8 cellular contexts compared by ENCODE assay signal in the genomic region with DNA sequence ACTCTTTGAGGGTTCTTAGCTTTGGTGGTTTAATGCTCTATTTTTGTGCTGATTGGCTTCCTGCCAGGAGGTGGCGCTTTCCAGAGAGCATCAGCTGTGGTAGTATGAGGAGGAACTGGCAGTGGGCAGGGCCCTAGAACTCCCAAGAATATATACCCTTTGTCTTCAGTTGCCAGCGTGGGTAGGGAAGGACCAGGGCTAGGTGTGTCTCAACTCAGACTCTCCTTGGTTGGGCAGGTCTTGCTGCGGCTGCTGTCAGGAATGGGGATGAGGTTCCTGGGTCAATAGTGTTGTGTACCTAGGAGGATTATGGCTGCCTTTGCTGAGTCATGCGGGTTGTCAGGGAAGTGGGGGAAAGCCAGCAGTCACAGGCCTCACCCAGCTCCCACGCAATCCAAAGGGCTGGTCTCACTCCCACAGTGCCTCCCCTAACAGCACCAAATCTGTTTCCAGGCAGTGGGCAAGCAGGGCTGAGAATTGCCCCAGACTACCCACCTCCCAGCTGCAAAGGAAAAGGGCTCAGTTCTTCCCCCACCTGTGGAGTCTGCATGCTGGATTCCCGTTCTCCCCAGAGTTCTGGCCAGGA.
DNase-seq lines count a peak whose midpoint lies in the region; ATAC-seq and TF ChIP-seq lines count a peak whose summit lies in the region.
"Had no signal": no experiment of that assay in that cellular context is flagged by ENCODE, and none has a peak within 500 bp of the region (broad histone marks: within the 10 kb centered on the region; RNA-seq: fewer than 3 reads in every experiment).

No MANE protein-coding gene starts in this region.

- H3K4me3 ChIP-seq in GM23338: no peak overlapping the region

- no peaks in the 10 kb centered on the region for H3K27me3 Mint-ChIP-seq in GM23338 (ENCODE audit: insufficient read depth, low read depth, poor library complexity)
- H3K27me3 Mint-ChIP-seq in CD4-positive, alpha-beta T cell: peaks cover 5% of the 10 kb centered on the region

- H3K36me3 ChIP-seq in GM23338 (ENCODE audit: insufficient read depth): no peaks in the 10 kb centered on the region

- H3K27ac ChIP-seq in GM23338 (ENCODE audit: low read depth): no peak overlapping the region
- H3K27ac ChIP-seq in CD4-positive, alpha-beta T cell (ENCODE audit: low read depth, low read length): no peak overlapping the region

- DNase-seq in DMS53 (lab: John Stamatoyannopoulos, UW): peak; percentile 77
- peak; percentile 74 for DNase-seq in GM23338 (ENCODE audit: low spot score)
- peak; percentile 66 for DNase-seq in SHP77 treated with DMSO at 0.1 percent for 48 hours (lab: John Stamatoyannopoulos, UW)
- peak; percentile 16 for DNase-seq in iPS DF 4.7 (ENCODE audit: extremely low read depth, low spot score)
- no peak for DNase-seq in CD4-positive, alpha-beta T cell
- DNase-seq: SW 1271 had no signal

- TF ChIP-seq CTCF in GM23338 (conservative IDR thresholded peaks at IDR 0.05; ENCODE audit: low read depth in 2 of 2): peak; percentile 80 to 81
- no peak for TF ChIP-seq CTCF in CD4-positive, alpha-beta T cell (IDR thresholded peaks at IDR 0.05)

- peak overlapping the region; percentile 95 for H2AFZ ChIP-seq in GM23338

- intact Hi-C loops in CD4-positive, alpha-beta T cell (cut with DNase I, micrococcal nuclease): no loop called here

- H3K4me1 ChIP-seq in GM23338 (ENCODE audit: insufficient read depth): no peaks in the 10 kb centered on the region

- CTCF ChIA-PET in CD4-positive, alpha-beta T cell (lab: Charles Lee): no interaction called here

- H3K27ac Mint-ChIP-seq in GM23338: peak overlapping the region; percentile 93
- H3K27ac Mint-ChIP-seq in CD4-positive, alpha-beta T cell: no peak overlapping the region

- ATAC-seq in GM23338: peak; percentile 79
- ATAC-seq in GM18909 (IDR thresholded peaks at IDR 0.05; ENCODE audit: poor library complexity, unreplicated experiment): no peak
- no peak for ATAC-seq in CD4-positive, alpha-beta T cell (ENCODE audit: poor library complexity)
- no peak for ATAC-seq in GM21717 (IDR thresholded peaks at IDR 0.05; ENCODE audit: unreplicated experiment)

- no peaks in the 10 kb centered on the region for H3K9me3 ChIP-seq in CD4-positive, alpha-beta T cell (ENCODE audit: control insufficient read depth, low read length)

- no peaks in the 10 kb centered on the region for H3K9me3 Mint-ChIP-seq in GM23338
- H3K9me3 Mint-ChIP-seq in CD4-positive, alpha-beta T cell: no peaks in the 10 kb centered on the region

- H3K79me2 ChIP-seq in GM23338 (replicated peaks; ENCODE audit: insufficient read depth): no peaks in the 10 kb centered on the region

- H3K9me2 ChIP-seq in GM23338 (ENCODE audit: insufficient read depth): 0 out of 2 replicates have a peak, but pooled peaks cover 3% of the 10 kb centered on the region

- peaks cover 26% of the 10 kb centered on the region for H3K4me1 Mint-ChIP-seq in GM23338
- H3K4me1 Mint-ChIP-seq in CD4-positive, alpha-beta T cell (ENCODE audit: low read depth): no peaks in the 10 kb centered on the region

- H3K4me2 ChIP-seq in GM23338: no peak overlapping the region

- H3F3A ChIP-seq in GM23338 (replicated peaks; ENCODE audit: low read depth): no peaks in the 10 kb centered on the region

- H3K27me3 ChIP-seq in GM23338 (ENCODE audit: insufficient read depth): no peaks in the 10 kb centered on the region
- H3K27me3 ChIP-seq in CD4-positive, alpha-beta T cell (ENCODE audit: control insufficient read depth, insufficient read depth, low read length): no peaks in the 10 kb centered on the region

- H3K36me3 Mint-ChIP-seq in GM23338 (ENCODE audit: low read depth): no peaks in the 10 kb centered on the region
- H3K36me3 Mint-ChIP-seq in CD4-positive, alpha-beta T cell (ENCODE audit: low read depth): no peaks in the 10 kb centered on the region

- no peaks in the 10 kb centered on the region for H4K20me1 ChIP-seq in GM23338 (replicated peaks; ENCODE audit: insufficient read depth)

- no peak overlapping the region for H3K4me3 Mint-ChIP-seq in GM23338
- H3K4me3 Mint-ChIP-seq in CD4-positive, alpha-beta T cell: no peak overlapping the region

- POLR2A ChIA-PET in CD4-positive, alpha-beta T cell (lab: Charles Lee): no interaction called here

TF ChIP-seq in GM23338, 12 proteins besides CTCF, POLR2A, EP300 and RAD21 (continues in another document):
- TF ChIP-seq POLR2AphosphoS5 (IDR thresholded peaks at IDR 0.05; ENCODE audit: low read depth): no peak
- TF ChIP-seq, protein P1, sequence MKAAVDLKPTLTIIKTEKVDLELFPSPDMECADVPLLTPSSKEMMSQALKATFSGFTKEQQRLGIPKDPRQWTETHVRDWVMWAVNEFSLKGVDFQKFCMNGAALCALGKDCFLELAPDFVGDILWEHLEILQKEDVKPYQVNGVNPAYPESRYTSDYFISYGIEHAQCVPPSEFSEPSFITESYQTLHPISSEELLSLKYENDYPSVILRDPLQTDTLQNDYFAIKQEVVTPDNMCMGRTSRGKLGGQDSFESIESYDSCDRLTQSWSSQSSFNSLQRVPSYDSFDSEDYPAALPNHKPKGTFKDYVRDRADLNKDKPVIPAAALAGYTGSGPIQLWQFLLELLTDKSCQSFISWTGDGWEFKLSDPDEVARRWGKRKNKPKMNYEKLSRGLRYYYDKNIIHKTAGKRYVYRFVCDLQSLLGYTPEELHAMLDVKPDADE (IDR thresholded peaks at IDR 0.05): no peak
- TF ChIP-seq EZH2 (IDR thresholded peaks at IDR 0.05; ENCODE audit: low read depth, unreplicated experiment): no peak
- TF ChIP-seq ZNF331 (CRISPR knock-in tag; IDR thresholded peaks at IDR 0.05; ENCODE audit: low read depth): no peak
- TF ChIP-seq, protein P2, sequence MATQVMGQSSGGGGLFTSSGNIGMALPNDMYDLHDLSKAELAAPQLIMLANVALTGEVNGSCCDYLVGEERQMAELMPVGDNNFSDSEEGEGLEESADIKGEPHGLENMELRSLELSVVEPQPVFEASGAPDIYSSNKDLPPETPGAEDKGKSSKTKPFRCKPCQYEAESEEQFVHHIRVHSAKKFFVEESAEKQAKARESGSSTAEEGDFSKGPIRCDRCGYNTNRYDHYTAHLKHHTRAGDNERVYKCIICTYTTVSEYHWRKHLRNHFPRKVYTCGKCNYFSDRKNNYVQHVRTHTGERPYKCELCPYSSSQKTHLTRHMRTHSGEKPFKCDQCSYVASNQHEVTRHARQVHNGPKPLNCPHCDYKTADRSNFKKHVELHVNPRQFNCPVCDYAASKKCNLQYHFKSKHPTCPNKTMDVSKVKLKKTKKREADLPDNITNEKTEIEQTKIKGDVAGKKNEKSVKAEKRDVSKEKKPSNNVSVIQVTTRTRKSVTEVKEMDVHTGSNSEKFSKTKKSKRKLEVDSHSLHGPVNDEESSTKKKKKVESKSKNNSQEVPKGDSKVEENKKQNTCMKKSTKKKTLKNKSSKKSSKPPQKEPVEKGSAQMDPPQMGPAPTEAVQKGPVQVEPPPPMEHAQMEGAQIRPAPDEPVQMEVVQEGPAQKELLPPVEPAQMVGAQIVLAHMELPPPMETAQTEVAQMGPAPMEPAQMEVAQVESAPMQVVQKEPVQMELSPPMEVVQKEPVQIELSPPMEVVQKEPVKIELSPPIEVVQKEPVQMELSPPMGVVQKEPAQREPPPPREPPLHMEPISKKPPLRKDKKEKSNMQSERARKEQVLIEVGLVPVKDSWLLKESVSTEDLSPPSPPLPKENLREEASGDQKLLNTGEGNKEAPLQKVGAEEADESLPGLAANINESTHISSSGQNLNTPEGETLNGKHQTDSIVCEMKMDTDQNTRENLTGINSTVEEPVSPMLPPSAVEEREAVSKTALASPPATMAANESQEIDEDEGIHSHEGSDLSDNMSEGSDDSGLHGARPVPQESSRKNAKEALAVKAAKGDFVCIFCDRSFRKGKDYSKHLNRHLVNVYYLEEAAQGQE (IDR thresholded peaks at IDR 0.05; ENCODE audit: unreplicated experiment): no peak
- TF ChIP-seq CREB1 (CRISPR knock-in tag; IDR thresholded peaks at IDR 0.05; ENCODE audit: low read depth): no peak
- no peak for TF ChIP-seq STAT1 (IDR thresholded peaks at IDR 0.05; ENCODE audit: unreplicated experiment)

Comparison
In these comparisons a context has a peak if more than half of its experiments do, and no peak if none do; other contexts are left out.
1. DNase-seq: peak in DMS53 (single experiment), GM23338 (single experiment), SHP77 treated with DMSO at 0.1 percent for 48 hours (single experiment) and iPS DF 4.7 (single experiment); none in CD4-positive, alpha-beta T cell (0 of 10).